Comparison of ENCODE assay signal across 16 cellular contexts in genomic region chr12:72872986-72873385, GRCh38.
"Had no signal": no experiment of that assay in that cellular context is flagged by ENCODE, and none has a peak within 500 bp of the region (broad histone marks: within the 10 kb centered on the region; RNA-seq: fewer than 3 reads in every experiment).

No MANE protein-coding gene starts in this region.

- DNase-seq: activated CD4-positive, alpha-beta T cell treated with anti-CD3 and anti-CD28 coated beads, Interleukin-2, amount 10 ng/mL, durations not matched to agents 24 days and 14 days; activated CD8-positive, alpha-beta T cell treated with anti-CD3 and anti-CD28 coated beads for 36 hours; activated naive CD4-positive, alpha-beta T cell treated with Interleukin-2 at 50 U/mL for 16 hours; activated naive CD8-positive, alpha-beta T cell treated with anti-CD3 and anti-CD28 coated beads, Interleukin-2, amount 10 ng/mL, durations not matched to agents 7 days and 5 days; activated T-cell treated with anti-CD3 and anti-CD28 coated beads, Interleukin-2, amount 50 U/mL, for 1 hour; amygdala; effector CD8-positive, alpha-beta T cell; esophagus squamous epithelium; naive thymus-derived CD4-positive, alpha-beta T cell; stimulated activated naive B cell treated with anti-CD40 and anti-IgM and Interleukin-4, amounts not matched to agents 10 μg/mL and 1 μg/mL and 100 μg/mL, for 72 hours; T-helper 9 cell; upper lobe of left lung had no signal

- H3K4me1 ChIP-seq: esophagus squamous epithelium, upper lobe of left lung had no signal

- H3K9me3 ChIP-seq: esophagus squamous epithelium had no signal

- H3K36me3 Mint-ChIP-seq: activated naive CD8-positive, alpha-beta T cell treated with anti-CD3 and anti-CD28 coated beads, Interleukin-2, amount 10 ng/mL, durations not matched to agents 7 days and 5 days; naive thymus-derived CD4-positive, alpha-beta T cell; stimulated activated naive B cell treated with anti-CD40 and anti-IgM and Interleukin-4, amounts not matched to agents 10 μg/mL and 1 μg/mL and 100 μg/mL, for 72 hours had no signal

- ATAC-seq: activated CD8-positive, alpha-beta T cell treated with anti-CD3 and anti-CD28 coated beads for 36 hours; naive thymus-derived CD4-positive, alpha-beta T cell; stimulated activated naive B cell treated with anti-CD40 and anti-IgM and Interleukin-4, amounts not matched to agents 10 μg/mL and 1 μg/mL and 100 μg/mL, for 72 hours had no signal

- H3K27me3 ChIP-seq: cardiac muscle cell, esophagus squamous epithelium, upper lobe of left lung had no signal

- H3K27ac ChIP-seq: cardiac muscle cell, esophagus squamous epithelium, thoracic aorta, upper lobe of left lung had no signal

- H3K27ac Mint-ChIP-seq: activated CD4-positive, alpha-beta T cell treated with anti-CD3 and anti-CD28 coated beads, Interleukin-2, amount 10 ng/mL, durations not matched to agents 24 days and 14 days; activated CD8-positive, alpha-beta T cell treated with anti-CD3 and anti-CD28 coated beads for 36 hours; activated naive CD8-positive, alpha-beta T cell treated with anti-CD3 and anti-CD28 coated beads, Interleukin-2, amount 10 ng/mL, durations not matched to agents 7 days and 5 days; activated T-helper 2 cell treated with anti-CD3 and anti-CD28 coated beads, Interferon-gamma antibody, Interleukin-2, Interleukin-4, amounts not matched to agents 10 μg/mL and 5 μg/mL and 100 μg/mL, durations not matched to agents 14 hours and 24 hours and 36 hours; dendritic cell treated with granulocyte-macrophage colony-stimulating factor and Interleukin-4, amounts not matched to agents 40 ng/mL and 50 ng/mL, for 4 days; naive thymus-derived CD4-positive, alpha-beta T cell; stimulated activated naive B cell treated with anti-CD40 and anti-IgM and Interleukin-4, amounts not matched to agents 10 μg/mL and 1 μg/mL and 100 μg/mL, for 72 hours had no signal

- H3K27me3 Mint-ChIP-seq: activated CD4-positive, alpha-beta T cell treated with anti-CD3 and anti-CD28 coated beads, Interleukin-2, amount 10 ng/mL, durations not matched to agents 24 days and 14 days; activated CD8-positive, alpha-beta T cell treated with anti-CD3 and anti-CD28 coated beads for 36 hours; activated naive CD8-positive, alpha-beta T cell treated with anti-CD3 and anti-CD28 coated beads, Interleukin-2, amount 10 ng/mL, durations not matched to agents 7 days and 5 days; dendritic cell treated with granulocyte-macrophage colony-stimulating factor and Interleukin-4, amounts not matched to agents 40 ng/mL and 50 ng/mL, for 4 days; naive thymus-derived CD4-positive, alpha-beta T cell; stimulated activated naive B cell treated with anti-CD40 and anti-IgM and Interleukin-4, amounts not matched to agents 10 μg/mL and 1 μg/mL and 100 μg/mL, for 72 hours had no signal

- H3K4me3 Mint-ChIP-seq: activated CD4-positive, alpha-beta T cell treated with anti-CD3 and anti-CD28 coated beads, Interleukin-2, amount 10 ng/mL, durations not matched to agents 24 days and 14 days; activated CD8-positive, alpha-beta T cell treated with anti-CD3 and anti-CD28 coated beads for 36 hours; activated naive CD8-positive, alpha-beta T cell treated with anti-CD3 and anti-CD28 coated beads, Interleukin-2, amount 10 ng/mL, durations not matched to agents 7 days and 5 days; dendritic cell treated with granulocyte-macrophage colony-stimulating factor and Interleukin-4, amounts not matched to agents 40 ng/mL and 50 ng/mL, for 4 days; naive thymus-derived CD4-positive, alpha-beta T cell; stimulated activated naive B cell treated with anti-CD40 and anti-IgM and Interleukin-4, amounts not matched to agents 10 μg/mL and 1 μg/mL and 100 μg/mL, for 72 hours had no signal

- H3K4me3 ChIP-seq: cardiac muscle cell, esophagus squamous epithelium, thoracic aorta, upper lobe of left lung had no signal

- H3K36me3 ChIP-seq: cardiac muscle cell, esophagus squamous epithelium, thoracic aorta, upper lobe of left lung had no signal

- H3K4me1 Mint-ChIP-seq: activated CD4-positive, alpha-beta T cell treated with anti-CD3 and anti-CD28 coated beads, Interleukin-2, amount 10 ng/mL, durations not matched to agents 24 days and 14 days; activated naive CD8-positive, alpha-beta T cell treated with anti-CD3 and anti-CD28 coated beads, Interleukin-2, amount 10 ng/mL, durations not matched to agents 7 days and 5 days; naive thymus-derived CD4-positive, alpha-beta T cell; stimulated activated naive B cell treated with anti-CD40 and anti-IgM and Interleukin-4, amounts not matched to agents 10 μg/mL and 1 μg/mL and 100 μg/mL, for 72 hours had no signal
